Comparison of ENCODE assay signal across 1 cellular context in genomic region chr1:85911742-85912141, GRCh38.
TF ChIP-seq lines count a peak whose summit lies in the region.

No MANE protein-coding gene starts in this region.

TF ChIP-seq in GM23338, 12 proteins besides CTCF, POLR2A, EP300 and RAD21 (continued from another document):
- TF ChIP-seq ZNF462 (CRISPR knock-in tag; IDR thresholded peaks at IDR 0.05) (no peak), NANOG (IDR thresholded peaks at IDR 0.05; ENCODE audit: borderline replicate concordance) (no peak), ZNF331 (CRISPR knock-in tag; IDR thresholded peaks at IDR 0.05; ENCODE audit: low read depth) (no peak), JUNB (IDR thresholded peaks at IDR 0.05; ENCODE audit: unreplicated experiment) (no peak)
- TF ChIP-seq, protein P1, sequence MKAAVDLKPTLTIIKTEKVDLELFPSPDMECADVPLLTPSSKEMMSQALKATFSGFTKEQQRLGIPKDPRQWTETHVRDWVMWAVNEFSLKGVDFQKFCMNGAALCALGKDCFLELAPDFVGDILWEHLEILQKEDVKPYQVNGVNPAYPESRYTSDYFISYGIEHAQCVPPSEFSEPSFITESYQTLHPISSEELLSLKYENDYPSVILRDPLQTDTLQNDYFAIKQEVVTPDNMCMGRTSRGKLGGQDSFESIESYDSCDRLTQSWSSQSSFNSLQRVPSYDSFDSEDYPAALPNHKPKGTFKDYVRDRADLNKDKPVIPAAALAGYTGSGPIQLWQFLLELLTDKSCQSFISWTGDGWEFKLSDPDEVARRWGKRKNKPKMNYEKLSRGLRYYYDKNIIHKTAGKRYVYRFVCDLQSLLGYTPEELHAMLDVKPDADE (IDR thresholded peaks at IDR 0.05), result no peak
- TF ChIP-seq, protein P2, sequence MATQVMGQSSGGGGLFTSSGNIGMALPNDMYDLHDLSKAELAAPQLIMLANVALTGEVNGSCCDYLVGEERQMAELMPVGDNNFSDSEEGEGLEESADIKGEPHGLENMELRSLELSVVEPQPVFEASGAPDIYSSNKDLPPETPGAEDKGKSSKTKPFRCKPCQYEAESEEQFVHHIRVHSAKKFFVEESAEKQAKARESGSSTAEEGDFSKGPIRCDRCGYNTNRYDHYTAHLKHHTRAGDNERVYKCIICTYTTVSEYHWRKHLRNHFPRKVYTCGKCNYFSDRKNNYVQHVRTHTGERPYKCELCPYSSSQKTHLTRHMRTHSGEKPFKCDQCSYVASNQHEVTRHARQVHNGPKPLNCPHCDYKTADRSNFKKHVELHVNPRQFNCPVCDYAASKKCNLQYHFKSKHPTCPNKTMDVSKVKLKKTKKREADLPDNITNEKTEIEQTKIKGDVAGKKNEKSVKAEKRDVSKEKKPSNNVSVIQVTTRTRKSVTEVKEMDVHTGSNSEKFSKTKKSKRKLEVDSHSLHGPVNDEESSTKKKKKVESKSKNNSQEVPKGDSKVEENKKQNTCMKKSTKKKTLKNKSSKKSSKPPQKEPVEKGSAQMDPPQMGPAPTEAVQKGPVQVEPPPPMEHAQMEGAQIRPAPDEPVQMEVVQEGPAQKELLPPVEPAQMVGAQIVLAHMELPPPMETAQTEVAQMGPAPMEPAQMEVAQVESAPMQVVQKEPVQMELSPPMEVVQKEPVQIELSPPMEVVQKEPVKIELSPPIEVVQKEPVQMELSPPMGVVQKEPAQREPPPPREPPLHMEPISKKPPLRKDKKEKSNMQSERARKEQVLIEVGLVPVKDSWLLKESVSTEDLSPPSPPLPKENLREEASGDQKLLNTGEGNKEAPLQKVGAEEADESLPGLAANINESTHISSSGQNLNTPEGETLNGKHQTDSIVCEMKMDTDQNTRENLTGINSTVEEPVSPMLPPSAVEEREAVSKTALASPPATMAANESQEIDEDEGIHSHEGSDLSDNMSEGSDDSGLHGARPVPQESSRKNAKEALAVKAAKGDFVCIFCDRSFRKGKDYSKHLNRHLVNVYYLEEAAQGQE (IDR thresholded peaks at IDR 0.05; ENCODE audit: unreplicated experiment), result no peak
TF ChIP-seq in GM23338: peak in this region for 0.
